29 cellular contexts compared by ENCODE assay signal in genomic region chr7:47528471-47528870, GRCh38.
"Had no signal": no experiment of that assay in that cellular context is flagged by ENCODE, and none has a peak within 500 bp of the region (broad histone marks: within the 10 kb centered on the region; RNA-seq: fewer than 3 reads in every experiment).

No MANE protein-coding gene starts in this region.

- H3K4me3 ChIP-seq: ascending aorta, coronary artery, dorsolateral prefrontal cortex, gastrocnemius medialis, left lung, lung, ovary, sigmoid colon, upper lobe of left lung, vagina had no signal

- H3K27ac Mint-ChIP-seq: activated CD4-positive, alpha-beta memory T cell treated with anti-CD3 and anti-CD28 coated beads for 36 hours; activated CD4-positive, alpha-beta T cell treated with anti-CD3 and anti-CD28 coated beads, Interleukin-2, amount 10 ng/mL, durations not matched to agents 24 days and 14 days; activated naive CD4-positive, alpha-beta T cell treated with anti-CD3 and anti-CD28 coated beads, Interleukin-2, amount 10 ng/mL, durations not matched to agents 7 days and 5 days; activated naive CD8-positive, alpha-beta T cell treated with anti-CD3 and anti-CD28 coated beads, Interleukin-2, amount 10 ng/mL, durations not matched to agents 7 days and 5 days; activated T-cell treated with anti-CD3 and anti-CD28 coated beads, Interleukin-2, amount 50 U/mL, for 24 hours; effector memory CD8-positive, alpha-beta T cell; progenitor cell of endocrine pancreas; stimulated activated effector memory CD8-positive, alpha-beta T cell treated with anti-CD3 and anti-CD28 coated beads, Interleukin-12 subunit alpha, Interleukin-12 subunit beta, amount 100 ng/mL, for 72 hours; stimulated activated naive CD8-positive, alpha-beta T cell treated with anti-CD3 and anti-CD28 coated beads, Interleukin-15, Interleukin-2, amounts not matched to agents 100 ng/mL and 50 ng/mL, for 24 hours had no signal

- H3K9me3 ChIP-seq: ascending aorta, gastrocnemius medialis, left lung, ovary, sigmoid colon, upper lobe of left lung, vagina had no signal

- H3K4me1 Mint-ChIP-seq: activated CD4-positive, alpha-beta T cell treated with anti-CD3 and anti-CD28 coated beads, Interleukin-2, amount 10 ng/mL, durations not matched to agents 24 days and 14 days; activated naive CD4-positive, alpha-beta T cell treated with anti-CD3 and anti-CD28 coated beads, Interleukin-2, amount 10 ng/mL, durations not matched to agents 7 days and 5 days; activated naive CD8-positive, alpha-beta T cell treated with anti-CD3 and anti-CD28 coated beads, Interleukin-2, amount 10 ng/mL, durations not matched to agents 7 days and 5 days; stimulated activated effector memory CD8-positive, alpha-beta T cell treated with anti-CD3 and anti-CD28 coated beads, Interleukin-12 subunit alpha, Interleukin-12 subunit beta, amount 100 ng/mL, for 72 hours had no signal

- H3K4me1 ChIP-seq: ascending aorta, gastrocnemius medialis, left lung, sigmoid colon, upper lobe of left lung had no signal

- FAIRE-seq: islet of Langerhans, small intestine had no signal

- H3K27me3 Mint-ChIP-seq: activated CD4-positive, alpha-beta memory T cell treated with anti-CD3 and anti-CD28 coated beads for 36 hours; activated CD4-positive, alpha-beta T cell treated with anti-CD3 and anti-CD28 coated beads, Interleukin-2, amount 10 ng/mL, durations not matched to agents 24 days and 14 days; activated naive CD4-positive, alpha-beta T cell treated with anti-CD3 and anti-CD28 coated beads, Interleukin-2, amount 10 ng/mL, durations not matched to agents 7 days and 5 days; activated naive CD8-positive, alpha-beta T cell treated with anti-CD3 and anti-CD28 coated beads, Interleukin-2, amount 10 ng/mL, durations not matched to agents 7 days and 5 days; activated T-cell treated with anti-CD3 and anti-CD28 coated beads, Interleukin-2, amount 50 U/mL, for 24 hours; effector memory CD8-positive, alpha-beta T cell; progenitor cell of endocrine pancreas; stimulated activated naive CD8-positive, alpha-beta T cell treated with anti-CD3 and anti-CD28 coated beads, Interleukin-15, Interleukin-2, amounts not matched to agents 100 ng/mL and 50 ng/mL, for 24 hours had no signal

- H3K36me3 ChIP-seq: gastrocnemius medialis, ovary, vagina had no signal

- H3K27me3 ChIP-seq: ascending aorta, brain microvascular endothelial cell, gastrocnemius medialis, left lung, ovary, sigmoid colon, upper lobe of left lung, vagina had no signal

- H3K36me3 Mint-ChIP-seq: activated CD4-positive, alpha-beta memory T cell treated with anti-CD3 and anti-CD28 coated beads for 36 hours; activated naive CD4-positive, alpha-beta T cell treated with anti-CD3 and anti-CD28 coated beads, Interleukin-2, amount 10 ng/mL, durations not matched to agents 7 days and 5 days; activated naive CD8-positive, alpha-beta T cell treated with anti-CD3 and anti-CD28 coated beads, Interleukin-2, amount 10 ng/mL, durations not matched to agents 7 days and 5 days; stimulated activated effector memory CD8-positive, alpha-beta T cell treated with anti-CD3 and anti-CD28 coated beads, Interleukin-12 subunit alpha, Interleukin-12 subunit beta, amount 100 ng/mL, for 72 hours had no signal

- ATAC-seq: effector memory CD8-positive, alpha-beta T cell; gastrocnemius medialis; left lung; stimulated activated effector memory CD8-positive, alpha-beta T cell treated with anti-CD3 and anti-CD28 coated beads, Interleukin-12 subunit alpha, Interleukin-12 subunit beta, amount 100 ng/mL, for 72 hours had no signal

- H3K9me3 Mint-ChIP-seq: activated CD4-positive, alpha-beta memory T cell treated with anti-CD3 and anti-CD28 coated beads for 36 hours; activated CD4-positive, alpha-beta T cell treated with anti-CD3 and anti-CD28 coated beads, Interleukin-2, amount 10 ng/mL, durations not matched to agents 24 days and 14 days; activated naive CD8-positive, alpha-beta T cell treated with anti-CD3 and anti-CD28 coated beads, Interleukin-2, amount 10 ng/mL, durations not matched to agents 7 days and 5 days; activated T-cell treated with anti-CD3 and anti-CD28 coated beads, Interleukin-2, amount 50 U/mL, for 24 hours; stimulated activated naive CD8-positive, alpha-beta T cell treated with anti-CD3 and anti-CD28 coated beads, Interleukin-15, Interleukin-2, amounts not matched to agents 100 ng/mL and 50 ng/mL, for 24 hours had no signal

- H3K4me3 Mint-ChIP-seq: activated CD4-positive, alpha-beta memory T cell treated with anti-CD3 and anti-CD28 coated beads for 36 hours; activated CD4-positive, alpha-beta T cell treated with anti-CD3 and anti-CD28 coated beads, Interleukin-2, amount 10 ng/mL, durations not matched to agents 24 days and 14 days; activated naive CD4-positive, alpha-beta T cell treated with anti-CD3 and anti-CD28 coated beads, Interleukin-2, amount 10 ng/mL, durations not matched to agents 7 days and 5 days; activated naive CD8-positive, alpha-beta T cell treated with anti-CD3 and anti-CD28 coated beads, Interleukin-2, amount 10 ng/mL, durations not matched to agents 7 days and 5 days; activated T-cell treated with anti-CD3 and anti-CD28 coated beads, Interleukin-2, amount 50 U/mL, for 24 hours; effector memory CD8-positive, alpha-beta T cell; stimulated activated effector memory CD8-positive, alpha-beta T cell treated with anti-CD3 and anti-CD28 coated beads, Interleukin-12 subunit alpha, Interleukin-12 subunit beta, amount 100 ng/mL, for 72 hours; stimulated activated naive CD8-positive, alpha-beta T cell treated with anti-CD3 and anti-CD28 coated beads, Interleukin-15, Interleukin-2, amounts not matched to agents 100 ng/mL and 50 ng/mL, for 24 hours had no signal

- H3K27ac ChIP-seq: ascending aorta, brain microvascular endothelial cell, coronary artery, dorsolateral prefrontal cortex, gastrocnemius medialis, left lung, ovary, sigmoid colon, upper lobe of left lung, vagina had no signal

- DNase-seq: activated CD4-positive, alpha-beta memory T cell treated with anti-CD3 and anti-CD28 coated beads for 36 hours; activated CD4-positive, alpha-beta T cell treated with anti-CD3 and anti-CD28 coated beads, Interleukin-2, amount 10 ng/mL, durations not matched to agents 24 days and 14 days; activated CD4-positive, CD25-positive, alpha-beta regulatory T cell treated with anti-CD3 and anti-CD28 coated beads, Interleukin-2, amount 50 U/mL, for 72 hours; activated CD8-positive, alpha-beta memory T cell treated with anti-CD3 and anti-CD28 coated beads, Interleukin-2, amount 50 U/mL, for 48 hours; activated gamma-delta T cell; activated naive CD4-positive, alpha-beta T cell treated with anti-CD3 and anti-CD28 coated beads, Interleukin-2, amount 10 ng/mL, durations not matched to agents 7 days and 5 days; activated naive CD8-positive, alpha-beta T cell treated with anti-CD3 and anti-CD28 coated beads, Interleukin-2, amount 10 ng/mL, durations not matched to agents 7 days and 5 days; activated T-cell treated with anti-CD3 and anti-CD28 coated beads, Interleukin-2, amount 50 U/mL, for 24 hours; brain microvascular endothelial cell; effector memory CD8-positive, alpha-beta T cell; erythroblast; gastrocnemius medialis; glutamatergic neuron; left lung; ovary; retina; sigmoid colon; small intestine; stimulated activated CD4-positive, alpha-beta T cell treated with anti-CD3 and anti-CD28 coated beads, Interleukin-4, amount 100 ng/mL, for 24 hours; upper lobe of left lung had no signal
